ENCODE assay signal across 14 cellular contexts in the genomic region with DNA sequence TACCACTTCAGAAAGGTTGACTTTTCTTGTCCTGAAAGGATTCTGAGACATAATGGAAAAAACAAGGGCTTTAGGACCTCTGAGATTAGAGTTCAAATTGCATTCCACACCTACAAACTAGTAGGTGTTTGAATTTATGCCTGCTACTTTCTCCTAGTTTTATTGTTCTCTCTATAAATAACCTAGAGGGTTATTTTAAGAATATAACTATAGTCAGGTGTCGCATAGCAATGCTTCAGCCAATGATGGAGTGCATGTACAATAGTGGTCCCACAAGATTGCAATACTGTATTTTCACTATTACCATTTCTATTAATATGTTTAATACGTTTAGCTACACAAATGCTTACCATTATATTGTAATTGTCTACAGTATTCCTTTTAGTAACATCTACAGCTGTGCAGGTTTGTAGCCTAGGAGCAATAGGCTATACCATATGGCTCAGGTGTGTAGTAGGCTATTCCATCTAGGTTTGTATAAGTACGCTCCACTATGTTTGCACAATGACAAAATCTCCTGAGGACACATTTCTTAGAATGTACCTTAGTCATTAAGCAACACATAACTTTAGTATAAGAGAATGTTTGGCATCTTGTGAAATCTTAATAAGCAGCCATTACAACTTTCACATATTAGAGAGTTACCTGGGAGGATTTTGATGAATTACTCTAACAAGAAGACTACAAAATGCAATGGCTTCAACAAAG.
DNase-seq lines count a peak whose midpoint lies in the region; ATAC-seq and TF ChIP-seq lines count a peak whose summit lies in the region.
"Had no signal": no experiment of that assay in that cellular context is flagged by ENCODE, and none has a peak within 500 bp of the region (broad histone marks: within the 10 kb centered on the region; RNA-seq: fewer than 3 reads in every experiment).

No MANE protein-coding gene starts in this region.

- no peaks in the 10 kb centered on the region for H3K27me3 Mint-ChIP-seq in Calu3 (ENCODE audit: unreplicated experiment)
- H3K27me3 Mint-ChIP-seq: CD4-positive, alpha-beta memory T cell had no signal

- no TSS peak for BruUV-seq in Calu3 (replicated peaks; lab: Mats Ljungman, UMichigan)

- H3K27me3 ChIP-seq in psoas muscle (ENCODE audit: insufficient read depth in 3 of 3, low read length in 2 of 3): no peaks in the 10 kb centered on the region
- H3K27me3 ChIP-seq: BE2C had no signal

- CTCF ChIA-PET in Calu3 (lab: Charles Lee): no interaction called here

- ATAC-seq in left ventricle myocardium superior (peak; percentile 49), left cardiac atrium (no peak), psoas muscle (peak in 2 of 4 donors; percentile 53 to 55), GM18907 (IDR thresholded peaks at IDR 0.05; ENCODE audit: unreplicated experiment) (no peak)
- ATAC-seq: A549, HCT116 had no signal

- H3K27ac Mint-ChIP-seq in Calu3 (ENCODE audit: unreplicated experiment): no peak overlapping the region
- H3K27ac Mint-ChIP-seq: CD4-positive, alpha-beta memory T cell had no signal

- no peaks in the 10 kb centered on the region for H3K9me3 ChIP-seq in psoas muscle
- H3K9me3 ChIP-seq: A549, BE2C had no signal

- intact Hi-C loops in left ventricle myocardium superior (cut with micrococcal nuclease): no loop called here
- intact Hi-C loops in left cardiac atrium (cut with DNase I): no loop called here
- intact Hi-C loops in psoas muscle (cut with DNase I): no loop called here
- intact Hi-C loops in Calu3 (cut with micrococcal nuclease; ENCODE audit: unreplicated experiment): no loop called here

- DNase-seq in left ventricle myocardium superior: no peak
- DNase-seq in left cardiac atrium: no peak
- peak; percentile 62 for DNase-seq in epithelial cell of esophagus (ENCODE audit: low read depth)
- DNase-seq in psoas muscle: no peak
- no peak for DNase-seq in effector CD4-positive, alpha-beta T cell
- DNase-seq in Calu3: no peak
- DNase-seq: BE2C; CD4-positive, alpha-beta memory T cell; DMS153; GF-D8 had no signal

- H3K9me3 Mint-ChIP-seq in Calu3 (ENCODE audit: low read depth, unreplicated experiment): no peaks in the 10 kb centered on the region

- H3K4me3 ChIP-seq in epithelial cell of esophagus (ENCODE audit: low read length) (no peak overlapping the region), psoas muscle (no peak overlapping the region)
- H3K4me3 ChIP-seq: A549 had no signal

- 60 to 76% (median 67%) methylated on average over 3 of the region's 3 CpGs for WGBS in psoas muscle, 3 donors

- peak overlapping the region; percentile 47 for H3K27ac ChIP-seq in psoas muscle
- H3K27ac ChIP-seq: A549, C4-2B had no signal

- TF ChIP-seq CTCF in epithelial cell of esophagus (IDR thresholded peaks at IDR 0.05; ENCODE audit: insufficient read depth, low read depth, low read length, missing control alignments): no peak
- no peak for TF ChIP-seq CTCF in psoas muscle (IDR thresholded peaks at IDR 0.05)
- TF ChIP-seq CTCF in Calu3 (IDR thresholded peaks at IDR 0.05; ENCODE audit: unreplicated experiment): no peak

- H3K4me3 Mint-ChIP-seq in Calu3 (ENCODE audit: low read depth, unreplicated experiment): no peak overlapping the region
- H3K4me3 Mint-ChIP-seq: CD4-positive, alpha-beta memory T cell had no signal

- H3K36me3 Mint-ChIP-seq in Calu3 (ENCODE audit: insufficient read depth, unreplicated experiment): no peaks in the 10 kb centered on the region
- H3K36me3 Mint-ChIP-seq: CD4-positive, alpha-beta memory T cell had no signal

- H3K36me3 ChIP-seq in psoas muscle (ENCODE audit: insufficient read depth in 1 of 2, low read depth in 1 of 2): no peaks in the 10 kb centered on the region
- H3K36me3 ChIP-seq: BE2C had no signal

- no peaks in the 10 kb centered on the region for H3K4me1 ChIP-seq in psoas muscle
- H3K4me1 ChIP-seq: A549 had no signal

- no peaks in the 10 kb centered on the region for H3K4me1 Mint-ChIP-seq in Calu3 (ENCODE audit: low read depth, unreplicated experiment)
- H3K4me1 Mint-ChIP-seq: CD4-positive, alpha-beta memory T cell had no signal
